Comparison of ENCODE assay signal across 21 cellular contexts in the genomic region with DNA sequence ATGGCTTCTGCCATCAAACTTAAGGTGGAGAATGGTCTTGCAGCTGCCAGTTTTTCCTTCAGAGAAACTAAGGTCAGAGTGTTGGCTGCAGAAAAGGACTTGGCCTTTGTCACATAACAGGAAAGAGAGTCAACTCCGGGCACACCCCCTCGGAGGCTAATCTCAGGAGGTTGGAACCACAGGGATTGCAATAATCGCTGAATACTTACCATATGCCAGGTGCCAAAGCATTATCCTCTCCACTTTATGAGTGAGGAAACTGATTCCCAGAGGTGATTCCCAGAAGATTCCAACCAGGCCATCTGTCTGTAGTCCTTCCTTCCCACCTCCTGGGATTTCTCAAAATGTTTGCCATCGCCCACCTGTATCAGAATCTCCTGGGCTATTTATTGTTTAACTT. TPM values are rescaled to one million over a fixed set of nuclear protein-coding genes. Genes with fewer than 3 reads are reported as not detected.
A peak's percentile ranks its signal among the peaks of the same experiment; 100 is the strongest.
DNase-seq lines count a peak whose midpoint lies in the region; ATAC-seq and TF ChIP-seq lines count a peak whose summit lies in the region.
"Had no signal": no experiment of that assay in that cellular context is flagged by ENCODE, and none has a peak within 500 bp of the region (broad histone marks: within the 10 kb centered on the region; RNA-seq: fewer than 3 reads in every experiment).

No MANE protein-coding gene starts in this region.

- DNase-seq in cardiac muscle cell (ENCODE audit: low read depth in 1 of 2, low spot score in 1 of 2): no peak
- DNase-seq in heart left ventricle: no peak
- DNase-seq in NCI-H524 treated with DMSO at 0.1 percent for 48 hours (lab: John Stamatoyannopoulos, UW): peak; percentile 76
- DNase-seq in WERI-Rb-1: peak; percentile 83
- peak; percentile 18 for DNase-seq in posterior vena cava (ENCODE audit: low spot score)
- DNase-seq in hippocampal formation (lab: John Stamatoyannopoulos, UW): no peak
- no peak for DNase-seq in activated CD4-positive, alpha-beta T cell treated with anti-CD3 and anti-CD28 coated beads, Interleukin-2, amount 50 U/mL, for 1 hour
- DNase-seq: AML-193; CD4-positive, alpha-beta memory T cell; DMS153; DMS79; GDM1; H9 had no signal

- 51 to 71% (median 62%) methylated on average over 4 of the region's 4 CpGs for WGBS in heart left ventricle, 4 donors

- peak overlapping the region; percentile 18 for H3K27ac ChIP-seq in cardiac muscle cell
- H3K27ac ChIP-seq in heart left ventricle: no peak overlapping the region
- peak overlapping the region; percentile 89 for H3K27ac ChIP-seq in WERI-Rb-1
- H3K27ac ChIP-seq: 22Rv1, C4-2B had no signal

- intact Hi-C loops in heart left ventricle (cut with DNase I) (no loop called here), posterior vena cava (cut with DNase I) (no loop called here)

- no peaks in the 10 kb centered on the region for H3K27me3 ChIP-seq in cardiac muscle cell
- H3K27me3 ChIP-seq in heart left ventricle: peaks cover 0 to 3% (median 0%) of the 10 kb centered on the region in 9 donors
- H3K27me3 ChIP-seq in WERI-Rb-1 (ENCODE audit: insufficient read depth, low read depth, severe bottlenecking): no peaks in the 10 kb centered on the region

- H3K9me3 ChIP-seq in cardiac muscle cell (ENCODE audit: low read depth) (no peaks in the 10 kb centered on the region), heart left ventricle (no peaks in the 10 kb centered on the region), WERI-Rb-1 (ENCODE audit: severe bottlenecking) (no peaks in the 10 kb centered on the region)
- H3K9me3 ChIP-seq: A549 had no signal

- TF ChIP-seq POLR2A in heart left ventricle (IDR thresholded peaks at IDR 0.05): no peak

- H3K4me3 ChIP-seq in cardiac muscle cell (no peak overlapping the region), heart left ventricle (no peak overlapping the region), WERI-Rb-1 (ENCODE audit: low read depth, low read length) (no peak overlapping the region)
- H3K4me3 ChIP-seq: A549 had no signal

- TF ChIP-seq CTCF in cardiac muscle cell (IDR thresholded peaks at IDR 0.05; ENCODE audit: low read depth, low read length) (no peak), heart left ventricle (IDR thresholded peaks at IDR 0.05) (no peak), WERI-Rb-1 (IDR thresholded peaks at IDR 0.05; ENCODE audit: low read depth, low read length) (no peak)

- ATAC-seq in heart left ventricle (no peak), GM21367 (IDR thresholded peaks at IDR 0.05; ENCODE audit: unreplicated experiment) (no peak)

- peaks cover 44% of the 10 kb centered on the region for H3K4me1 ChIP-seq in cardiac muscle cell (ENCODE audit: low read depth)
- H3K4me1 ChIP-seq in heart left ventricle: peaks cover 0 to 19% (median 0%) of the 10 kb centered on the region in 12 donors
- H3K4me1 ChIP-seq: A549 had no signal

- H3K36me3 ChIP-seq in cardiac muscle cell (no peaks in the 10 kb centered on the region), heart left ventricle (no peaks in the 10 kb centered on the region), WERI-Rb-1 (no peaks in the 10 kb centered on the region)

RNA-seq across cellular contexts. Expression of gene LACTBL1, which starts 54.0 kb away (rescaled TPM):
- total RNA-seq in cardiac muscle cell: not detected in 2 replicates
- not detected in 2 replicates for polyA plus RNA-seq in cardiac muscle cell
- not detected for total RNA-seq in heart left ventricle
- polyA plus RNA-seq in heart left ventricle: not detected
- total RNA-seq in posterior vena cava: not detected
- total RNA-seq: CD4-positive, alpha-beta memory T cell; Daoy; H1; H9; HT-29 had no signal
- polyA plus RNA-seq: A549; BJ; CD4-positive, alpha-beta memory T cell; H1 had no signal

Comparison
In these comparisons a context has a peak if more than half of its experiments do, and no peak if none do; other contexts are left out.
1. H3K27ac ChIP-seq: peak in cardiac muscle cell (single experiment) and WERI-Rb-1 (single experiment); none in heart left ventricle (0 of 12).
2. DNase-seq: peak in NCI-H524 treated with DMSO at 0.1 percent for 48 hours (single experiment), WERI-Rb-1 (single experiment) and posterior vena cava (single experiment); none in cardiac muscle cell (0 of 2), heart left ventricle (0 of 5), hippocampal formation (0 of 2) and activated CD4-positive, alpha-beta T cell treated with anti-CD3 and anti-CD28 coated beads, Interleukin-2, amount 50 U/mL, for 1 hour (single experiment).